In the genomic region with DNA sequence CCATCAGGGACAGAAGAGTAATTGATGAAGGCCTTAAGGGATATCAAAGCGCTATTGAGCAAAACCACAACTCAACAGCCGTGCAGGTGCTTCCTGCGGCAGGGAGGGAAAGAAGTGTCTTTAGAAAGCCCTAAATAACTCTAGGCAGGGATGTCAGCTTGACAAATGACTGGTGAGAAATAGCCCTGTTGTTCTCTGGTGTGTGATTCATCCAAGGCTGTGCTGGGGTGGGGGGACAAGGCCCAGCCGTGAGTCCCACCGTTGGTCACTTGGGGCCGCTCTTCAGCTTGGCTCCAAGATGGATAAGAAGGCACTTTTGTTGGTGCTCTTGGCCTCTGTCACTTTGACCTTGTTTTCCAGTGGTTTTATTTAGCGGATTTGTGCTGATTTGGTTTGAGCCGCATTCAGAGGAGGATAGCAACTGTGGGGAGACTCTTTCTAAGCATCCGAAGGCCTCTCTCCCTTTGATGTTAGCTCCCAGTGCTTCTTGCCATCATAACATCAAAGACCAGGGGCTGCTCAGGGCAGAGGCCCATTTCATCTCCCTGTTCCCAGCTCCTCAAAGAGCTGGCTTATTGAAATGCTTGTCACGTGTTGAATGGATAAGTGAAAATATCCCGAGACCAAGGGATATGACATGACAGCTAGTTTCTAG, we compare ENCODE assay signal across 7 cellular contexts.
A peak's percentile ranks its signal among the peaks of the same experiment; 100 is the strongest.
DNase-seq lines count a peak whose midpoint lies in the region; ATAC-seq and TF ChIP-seq lines count a peak whose summit lies in the region.

No MANE protein-coding gene starts in this region.

- TF ChIP-seq CTCF in GM10266 (IDR thresholded peaks at IDR 0.05; ENCODE audit: control insufficient read depth, insufficient read depth, low read depth, missing control alignments) (peak; percentile 60), RWPE2 (IDR thresholded peaks at IDR 0.05; ENCODE audit: poor library complexity, severe bottlenecking) (peak; percentile 26), nephron progenitor cell (IDR thresholded peaks at IDR 0.05) (peak; percentile 54), thyroid gland (IDR thresholded peaks at IDR 0.05) (peak in 2 of 6 experiments; percentile 2 to 6)

- peaks cover 6% of the 10 kb centered on the region for H3K27me3 Mint-ChIP-seq in nephron progenitor cell (ENCODE audit: low read depth, poor library complexity)

- no peak overlapping the region for H3K27ac ChIP-seq in RWPE2 (ENCODE audit: poor library complexity, severe bottlenecking)
- peak overlapping the region in 1 of 3 donors; percentile 17 for H3K27ac ChIP-seq in thyroid gland

- peaks cover 78% of the 10 kb centered on the region for H3K4me1 Mint-ChIP-seq in nephron progenitor cell

- ATAC-seq in HG03103 (IDR thresholded peaks at IDR 0.05; ENCODE audit: low read depth, unreplicated experiment): peak; percentile 55
- peak; percentile 67; the same call in 2 of the 3 replicates for ATAC-seq in RWPE2 (ENCODE audit: low read depth)
- peak; percentile 83 for ATAC-seq in esophagus mucosa

- H3K4me3 ChIP-seq in RWPE2 (ENCODE audit: severe bottlenecking) (no peak overlapping the region), thyroid gland (replicated peaks in 1 of 3) (no peak overlapping the region)

- no peaks in the 10 kb centered on the region for H3K27me3 ChIP-seq in RWPE2 (ENCODE audit: insufficient read depth, poor library complexity, severe bottlenecking)
- H3K27me3 ChIP-seq in thyroid gland: no peaks in the 10 kb centered on the region

- H3K4me1 ChIP-seq in RWPE2 (ENCODE audit: insufficient read depth, poor library complexity, severe bottlenecking) (peaks cover 5% of the 10 kb centered on the region), thyroid gland (peaks cover 2% of the 10 kb centered on the region in 2 donors)

- no peaks in the 10 kb centered on the region for H3K9me3 Mint-ChIP-seq in nephron progenitor cell

- intact Hi-C loops in thyroid gland (cut with DNase I): no loop called here

- peak; percentile 36 for DNase-seq in GM10266 (ENCODE audit: extremely low spot score)
- DNase-seq in RWPE2 (ENCODE audit: low spot score): no peak
- peak; percentile 49 for DNase-seq in nephron progenitor cell
- DNase-seq in NCI-H2171 (lab: John Stamatoyannopoulos, UW): no peak
- DNase-seq in thyroid gland: no peak

- H3K27ac Mint-ChIP-seq in nephron progenitor cell: peak overlapping the region; percentile 52

- H3K9me3 ChIP-seq in RWPE2 (ENCODE audit: severe bottlenecking): no peaks in the 10 kb centered on the region
- no peaks in the 10 kb centered on the region for H3K9me3 ChIP-seq in thyroid gland

- H3K36me3 ChIP-seq in RWPE2 (ENCODE audit: low read depth) (no peaks in the 10 kb centered on the region), thyroid gland (no peaks in the 10 kb centered on the region)

- no peaks in the 10 kb centered on the region for H3K36me3 Mint-ChIP-seq in nephron progenitor cell (ENCODE audit: low read depth)

- H3K4me3 Mint-ChIP-seq in nephron progenitor cell: peak overlapping the region; percentile 18

- WGBS in thyroid gland, 2 donors: 68 to 72% methylated on average over 11 of the region's 11 CpGs

- TF ChIP-seq POLR2A in thyroid gland (IDR thresholded peaks at IDR 0.05): no peak

Comparison
In these comparisons a context has a peak if more than half of its experiments do, and no peak if none do; other contexts are left out.
1. DNase-seq: peak in GM10266 (single experiment) and nephron progenitor cell (single experiment); none in RWPE2 (single experiment), NCI-H2171 (single experiment) and thyroid gland (0 of 2).
2. Peak in every context shown above with its lines, with median percentiles within 50 percentile points of each other: ATAC-seq.